ENCODE assay signal across 27 cellular contexts in genomic region chr3:168455814-168456213, GRCh38.
"Had no signal": no experiment of that assay in that cellular context is flagged by ENCODE, and none has a peak within 500 bp of the region (broad histone marks: within the 10 kb centered on the region; RNA-seq: fewer than 3 reads in every experiment).

No MANE protein-coding gene starts in this region.

- H3K36me3 Mint-ChIP-seq: mesothelial cell of epicardium, naive B cell, neural progenitor cell, type B pancreatic cell had no signal

- H3K36me3 ChIP-seq: gastrocnemius medialis, heart left ventricle, left lung, neural progenitor cell, suprapubic skin had no signal

- DNase-seq: dorsolateral prefrontal cortex; effector CD4-positive, alpha-beta T cell; foreskin fibroblast; gastrocnemius medialis; heart left ventricle; left cardiac atrium; mesenchymal stem cell; mucosa of descending colon; naive B cell; stimulated activated CD4-positive, alpha-beta T cell treated with anti-CD3 and anti-CD28 coated beads, Interleukin-12 subunit alpha, Interleukin-12 subunit beta, amount 100 ng/mL, for 4 hours; stimulated activated CD4-positive, alpha-beta T cell treated with anti-CD3 and anti-CD28 coated beads, Interleukin-1b, Interleukin-23, amount 100 ng/mL, for 48 hours; stimulated activated CD4-positive, alpha-beta T cell treated with anti-CD3 and anti-CD28 coated beads, Interleukin-4, amount 100 ng/mL, for 1 hour; stimulated activated CD8-positive, alpha-beta memory T cell treated with anti-CD3 and anti-CD28 coated beads, Interleukin-4, amount 100 ng/mL, for 48 hours; stimulated activated naive CD4-positive, alpha-beta T cell; stimulated activated naive CD8-positive, alpha-beta T cell treated with anti-CD3 and anti-CD28 coated beads, Interleukin-15, amount 100 ng/mL, for 72 hours had no signal

- H3K4me3 ChIP-seq: dorsolateral prefrontal cortex, gastrocnemius medialis, heart left ventricle, hepatocyte, left lung, mucosa of descending colon, neural progenitor cell, smooth muscle cell, suprapubic skin had no signal

- H3K9me3 ChIP-seq: gastrocnemius medialis, left lung, mucosa of descending colon, suprapubic skin had no signal

- H3K9me3 Mint-ChIP-seq: naive B cell, nephron, type B pancreatic cell had no signal

- H3K27ac ChIP-seq: dorsolateral prefrontal cortex, gastrocnemius medialis, heart left ventricle, hepatocyte, left lung, neural progenitor cell, parathyroid adenoma, suprapubic skin had no signal

- H3K27ac Mint-ChIP-seq: mesothelial cell of epicardium; naive B cell; nephron; neural progenitor cell; progenitor cell of endocrine pancreas; stimulated activated naive CD8-positive, alpha-beta T cell treated with anti-CD3 and anti-CD28 coated beads, Interleukin-15, amount 100 ng/mL, for 72 hours; type B pancreatic cell had no signal

- H3K4me3 Mint-ChIP-seq: mesothelial cell of epicardium; naive B cell; nephron; neural progenitor cell; stimulated activated naive CD8-positive, alpha-beta T cell treated with anti-CD3 and anti-CD28 coated beads, Interleukin-15, amount 100 ng/mL, for 72 hours; type B pancreatic cell had no signal

- H3K4me1 ChIP-seq: gastrocnemius medialis, heart left ventricle, left lung, neural progenitor cell, parathyroid adenoma, suprapubic skin had no signal

- H3K27me3 ChIP-seq: gastrocnemius medialis, heart left ventricle, hepatocyte, left lung, neural progenitor cell, suprapubic skin had no signal

- H3K4me1 Mint-ChIP-seq: naive B cell; nephron; stimulated activated naive CD8-positive, alpha-beta T cell treated with anti-CD3 and anti-CD28 coated beads, Interleukin-15, amount 100 ng/mL, for 72 hours had no signal

- H3K27me3 Mint-ChIP-seq: naive B cell; progenitor cell of endocrine pancreas; stimulated activated naive CD8-positive, alpha-beta T cell treated with anti-CD3 and anti-CD28 coated beads, Interleukin-15, amount 100 ng/mL, for 72 hours; type B pancreatic cell had no signal

- ATAC-seq: esophagus mucosa; gastrocnemius medialis; heart left ventricle; left cardiac atrium; left lung; mucosa of descending colon; sciatic nerve; stimulated activated naive CD8-positive, alpha-beta T cell treated with anti-CD3 and anti-CD28 coated beads, Interleukin-15, amount 100 ng/mL, for 72 hours had no signal
